Comparison of ENCODE assay signal across 8 cellular contexts in the genomic region with DNA sequence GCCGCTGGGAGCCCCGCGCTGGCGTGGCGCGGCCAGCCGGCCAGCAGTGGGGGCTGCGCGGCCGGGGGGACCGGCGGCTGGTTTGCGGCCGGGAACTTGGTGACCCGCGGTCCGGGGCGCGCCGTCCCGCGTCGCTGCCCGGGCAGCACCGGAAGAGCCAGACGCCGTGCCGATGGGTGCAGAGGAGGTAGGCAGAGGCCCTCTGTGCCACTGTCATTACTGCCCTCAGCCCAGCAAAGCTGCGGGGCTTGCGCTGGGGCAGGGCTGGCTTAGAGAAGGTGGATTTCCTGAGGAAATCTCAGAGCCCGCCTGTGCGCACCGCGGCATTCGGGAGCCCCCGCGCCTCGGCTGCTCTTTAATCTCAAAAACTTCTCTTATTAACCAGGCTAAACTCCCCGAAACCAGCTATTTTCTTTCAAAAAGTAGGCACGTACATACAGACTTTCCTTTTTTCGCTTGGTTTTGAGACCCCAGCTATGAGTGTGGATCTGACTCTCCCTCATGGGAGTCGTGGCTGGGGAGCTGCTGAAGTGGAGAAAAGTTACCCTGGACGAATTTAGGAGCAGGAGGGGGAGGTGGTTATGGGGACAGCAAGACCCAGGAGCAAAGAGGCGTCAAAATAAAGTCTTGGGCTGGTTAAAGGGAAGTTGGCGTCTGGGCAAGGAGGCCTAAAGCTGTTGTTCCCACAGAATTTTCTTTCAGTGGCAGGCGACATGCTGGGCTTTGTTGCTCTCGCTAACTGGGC. TPM values are rescaled to one million over a fixed set of nuclear protein-coding genes. Genes with fewer than 3 reads are reported as not detected.
A peak's percentile ranks its signal among the peaks of the same experiment; 100 is the strongest.
DNase-seq lines count a peak whose midpoint lies in the region; ATAC-seq and TF ChIP-seq lines count a peak whose summit lies in the region.

No MANE protein-coding gene starts in this region.

- H3K9me2 ChIP-seq in SK-N-SH = no peaks in the 10 kb centered on the region

- ATAC-seq in GM19035 (IDR thresholded peaks at IDR 0.05; ENCODE audit: unreplicated experiment) = peak; percentile 13
- ATAC-seq in HG03520 (IDR thresholded peaks at IDR 0.05; ENCODE audit: unreplicated experiment) = peak; percentile 18
- ATAC-seq in body of pancreas = peak; percentile 31

- peaks cover 44% of the 10 kb centered on the region for H3K79me2 ChIP-seq in ACC112 (ENCODE audit: control insufficient read depth, insufficient read depth, low read length, unreplicated experiment)
- H3K79me2 ChIP-seq in SK-N-SH (ENCODE audit: insufficient read depth) = peaks cover 38% of the 10 kb centered on the region

- H3K9me3 ChIP-seq in SK-N-SH = no peaks in the 10 kb centered on the region
- H3K9me3 ChIP-seq in body of pancreas = no peaks in the 10 kb centered on the region
- no peaks in the 10 kb centered on the region for H3K9me3 ChIP-seq in iPS-20b (ENCODE audit: insufficient read depth, low read depth, low read length)
- no peaks in the 10 kb centered on the region for H3K9me3 ChIP-seq in skeletal muscle tissue (ENCODE audit: control insufficient read depth in 3 of 3, low read length in 3 of 3)

- 8% methylated on average over 27 of the region's 47 CpGs for WGBS in SK-N-SH (ENCODE audit: low lambda C conversion rate)
- 1% methylated on average over 25 to 29 of the region's 47 CpGs for WGBS in body of pancreas, 2 donors

- peak overlapping the region; percentile 60 for H2AFZ ChIP-seq in ACC112 (ENCODE audit: low read length, unreplicated experiment)
- H2AFZ ChIP-seq in SK-N-SH (ENCODE audit: low read depth) = peak overlapping the region; percentile 67; the same call in 1 of the 2 replicates

- H3K4me2 ChIP-seq in SK-N-SH = peak overlapping the region; percentile 84

- peaks cover 45% of the 10 kb centered on the region for H3K4me1 ChIP-seq in ACC112 (ENCODE audit: control insufficient read depth, insufficient read depth, low read length, unreplicated experiment)
- H3K4me1 ChIP-seq in SK-N-SH (ENCODE audit: control insufficient read depth in 1 of 2, insufficient read depth in 2 of 2, low read depth in 1 of 2, low read length in 1 of 2) = peaks cover 5 to 31% of the 10 kb centered on the region in 2 experiments; a peak in 3 of 4 replicates
- H3K4me1 ChIP-seq in body of pancreas = peaks cover 59% of the 10 kb centered on the region
- peaks cover 15% of the 10 kb centered on the region for H3K4me1 ChIP-seq in iPS-20b (ENCODE audit: insufficient read depth, low read length)
- peaks cover 53 to 63% (median 55%) of the 10 kb centered on the region in 3 donors for H3K4me1 ChIP-seq in skeletal muscle tissue (ENCODE audit: control insufficient read depth in 3 of 3, insufficient read depth in 3 of 3, low read length in 3 of 3)

- H3K4me3 ChIP-seq in ACC112 (ENCODE audit: low read depth, low read length) = peak overlapping the region; percentile 88
- H3K4me3 ChIP-seq in SK-N-SH (ENCODE audit: low read depth in 2 of 2, low read length in 1 of 2) = peak overlapping the region; percentile 81 to 82
- peak overlapping the region; percentile 3 to 51 for H3K4me3 ChIP-seq in body of pancreas
- peak overlapping the region; percentile 79 for H3K4me3 ChIP-seq in iPS-20b (ENCODE audit: low read length)
- H3K4me3 ChIP-seq in skeletal muscle tissue (ENCODE audit: low read length in 3 of 3) = peak overlapping the region; percentile 80 to 86 (median 82)

- CTCF ChIA-PET in SK-N-SH (lab: Yijun Ruan, JAX) = interaction anchor here (0.8 to 2.5 kb wide), 14 partner anchors 8 to 115 kb away, joined by 3 to 9 read pairs (median 4); no protein-coding TSS in a partner anchor

- TF ChIP-seq CTCF in SK-N-SH (IDR thresholded peaks at IDR 0.05) (no peak), body of pancreas (IDR thresholded peaks at IDR 0.05) (no peak)

- no peaks in the 10 kb centered on the region for H3K36me3 ChIP-seq in ACC112 (ENCODE audit: insufficient read depth, low read length)
- H3K36me3 ChIP-seq in SK-N-SH (replicated peaks in 1 of 2; ENCODE audit: control insufficient read depth in 1 of 2, insufficient read depth in 2 of 2, low read length in 1 of 2) = no peaks in the 10 kb centered on the region
- no peaks in the 10 kb centered on the region for H3K36me3 ChIP-seq in body of pancreas (replicated peaks in 1 of 2; ENCODE audit: insufficient read depth in 1 of 2, low read depth in 2 of 2)
- H3K36me3 ChIP-seq in iPS-20b (ENCODE audit: insufficient read depth, low read depth, low read length) = no peaks in the 10 kb centered on the region
- no peaks in the 10 kb centered on the region for H3K36me3 ChIP-seq in skeletal muscle tissue (ENCODE audit: control insufficient read depth in 3 of 3, insufficient read depth in 3 of 3, low read length in 3 of 3)

- no peaks in the 10 kb centered on the region for H4K20me1 ChIP-seq in SK-N-SH (ENCODE audit: insufficient read depth)

- H3K27me3 ChIP-seq in ACC112 (ENCODE audit: insufficient read depth, low read length) (no peaks in the 10 kb centered on the region), SK-N-SH (ENCODE audit: insufficient read depth) (no peaks in the 10 kb centered on the region), body of pancreas (no peaks in the 10 kb centered on the region), iPS-20b (ENCODE audit: insufficient read depth, low read length) (peaks cover 16% of the 10 kb centered on the region; the same call in 1 of the 2 replicates), skeletal muscle tissue (ENCODE audit: control insufficient read depth in 3 of 3, insufficient read depth in 3 of 3, low read length in 3 of 3) (no peaks in the 10 kb centered on the region)

- DNase-seq in SK-N-SH (peak; percentile 78), body of pancreas (peak; percentile 34 to 44 (median 39)), T1000 (lab: John Stamatoyannopoulos, UW) (no peak)

- TF ChIP-seq EP300 in SK-N-SH (IDR thresholded peaks at IDR 0.05; ENCODE audit: borderline replicate concordance in 1 of 2, low read depth in 1 of 2, low read length in 1 of 2) = no peak

- TF ChIP-seq RAD21 in SK-N-SH (IDR thresholded peaks at IDR 0.05; ENCODE audit: low read length) = no peak

- intact Hi-C loops in body of pancreas (cut with DNase I) = loop anchor here (10.0 kb wide), 1 partner anchor 53 kb away; no protein-coding TSS in a partner anchor

- peak in 1 of 3 donors; percentile 11 for TF ChIP-seq POLR2A in body of pancreas (IDR thresholded peaks at IDR 0.05)

- peak overlapping the region; percentile 76 for H3K9ac ChIP-seq in SK-N-SH
- H3K9ac ChIP-seq in iPS-20b (ENCODE audit: low read depth, low read length) = peak overlapping the region; percentile 63; the same call in 1 of the 2 replicates
- H3K9ac ChIP-seq in skeletal muscle tissue (ENCODE audit: low read depth in 1 of 3, low read length in 3 of 3) = peak overlapping the region; percentile 70 to 97 (median 92)

- peaks cover 11% of the 10 kb centered on the region for H3F3A ChIP-seq in SK-N-SH (replicated peaks; ENCODE audit: insufficient read depth)

- H3K27ac ChIP-seq in ACC112 (ENCODE audit: low read depth, low read length) (peak overlapping the region; percentile 84), SK-N-SH (ENCODE audit: low read depth in 2 of 2, low read length in 1 of 2) (peak overlapping the region; percentile 64 to 79; a peak in 3 of 4 replicates), body of pancreas (peak overlapping the region; percentile 73 to 99 (median 92)), iPS-20b (ENCODE audit: low read length) (no peak overlapping the region), skeletal muscle tissue (ENCODE audit: low read depth, low read length) (peak overlapping the region; percentile 94)

- POLR2A ChIA-PET in SK-N-SH (lab: Yijun Ruan, JAX) = interaction anchor here (1.6 kb wide), 1 partner anchor 154 kb away, joined by 5 read pairs; a partner anchor contains a TSS

TF ChIP-seq in SK-N-SH, 30 proteins besides CTCF, POLR2A, EP300 and RAD21 (continues in another document):
- TF ChIP-seq, protein P1, sequence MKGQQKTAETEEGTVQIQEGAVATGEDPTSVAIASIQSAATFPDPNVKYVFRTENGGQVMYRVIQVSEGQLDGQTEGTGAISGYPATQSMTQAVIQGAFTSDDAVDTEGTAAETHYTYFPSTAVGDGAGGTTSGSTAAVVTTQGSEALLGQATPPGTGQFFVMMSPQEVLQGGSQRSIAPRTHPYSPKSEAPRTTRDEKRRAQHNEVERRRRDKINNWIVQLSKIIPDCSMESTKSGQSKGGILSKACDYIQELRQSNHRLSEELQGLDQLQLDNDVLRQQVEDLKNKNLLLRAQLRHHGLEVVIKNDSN (IDR thresholded peaks at IDR 0.05; ENCODE audit: borderline replicate concordance, low read depth) = no peak
- TF ChIP-seq, protein P2, sequence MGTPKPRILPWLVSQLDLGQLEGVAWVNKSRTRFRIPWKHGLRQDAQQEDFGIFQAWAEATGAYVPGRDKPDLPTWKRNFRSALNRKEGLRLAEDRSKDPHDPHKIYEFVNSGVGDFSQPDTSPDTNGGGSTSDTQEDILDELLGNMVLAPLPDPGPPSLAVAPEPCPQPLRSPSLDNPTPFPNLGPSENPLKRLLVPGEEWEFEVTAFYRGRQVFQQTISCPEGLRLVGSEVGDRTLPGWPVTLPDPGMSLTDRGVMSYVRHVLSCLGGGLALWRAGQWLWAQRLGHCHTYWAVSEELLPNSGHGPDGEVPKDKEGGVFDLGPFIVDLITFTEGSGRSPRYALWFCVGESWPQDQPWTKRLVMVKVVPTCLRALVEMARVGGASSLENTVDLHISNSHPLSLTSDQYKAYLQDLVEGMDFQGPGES (IDR thresholded peaks at IDR 0.05; ENCODE audit: low read depth, low read length) = no peak
- TF ChIP-seq, protein P3, sequence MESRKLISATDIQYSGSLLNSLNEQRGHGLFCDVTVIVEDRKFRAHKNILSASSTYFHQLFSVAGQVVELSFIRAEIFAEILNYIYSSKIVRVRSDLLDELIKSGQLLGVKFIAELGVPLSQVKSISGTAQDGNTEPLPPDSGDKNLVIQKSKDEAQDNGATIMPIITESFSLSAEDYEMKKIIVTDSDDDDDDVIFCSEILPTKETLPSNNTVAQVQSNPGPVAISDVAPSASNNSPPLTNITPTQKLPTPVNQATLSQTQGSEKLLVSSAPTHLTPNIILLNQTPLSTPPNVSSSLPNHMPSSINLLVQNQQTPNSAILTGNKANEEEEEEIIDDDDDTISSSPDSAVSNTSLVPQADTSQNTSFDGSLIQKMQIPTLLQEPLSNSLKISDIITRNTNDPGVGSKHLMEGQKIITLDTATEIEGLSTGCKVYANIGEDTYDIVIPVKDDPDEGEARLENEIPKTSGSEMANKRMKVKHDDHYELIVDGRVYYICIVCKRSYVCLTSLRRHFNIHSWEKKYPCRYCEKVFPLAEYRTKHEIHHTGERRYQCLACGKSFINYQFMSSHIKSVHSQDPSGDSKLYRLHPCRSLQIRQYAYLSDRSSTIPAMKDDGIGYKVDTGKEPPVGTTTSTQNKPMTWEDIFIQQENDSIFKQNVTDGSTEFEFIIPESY (IDR thresholded peaks at IDR 0.05; ENCODE audit: borderline replicate concordance, low read depth) = no peak
- no peak for TF ChIP-seq TCF12 (IDR thresholded peaks at IDR 0.05)

RNA-seq across cellular contexts. Expression of a gene that starts 0.8 kb away (rescaled TPM):
- 8.5 and 9.5 TPM in 2 replicates for polyA plus RNA-seq in SK-N-SH (2012; rRNA removed)
- polyA plus RNA-seq in SK-N-SH (2012; cell fraction: cytosol; rRNA removed) = 5.2 and 7.2 TPM in 2 replicates
- 16.8 and 20.7 TPM in 2 replicates for polyA plus RNA-seq in SK-N-SH (2012; cell fraction: nucleus; rRNA removed)
- total RNA-seq in body of pancreas (10 to 100 TPM; 24.6 to 25.1 TPM), skeletal muscle tissue (10.4 TPM)

RNA-seq across cellular contexts. Expression of a gene that starts 37.5 kb away (rescaled TPM):
- not detected in 2 replicates for polyA plus RNA-seq in SK-N-SH (2012; rRNA removed)
- not detected in 2 replicates for polyA plus RNA-seq in SK-N-SH (2012; cell fraction: cytosol; rRNA removed)
- not detected in 2 replicates for polyA plus RNA-seq in SK-N-SH (2012; cell fraction: nucleus; rRNA removed)
- not detected for total RNA-seq in body of pancreas
- not detected for total RNA-seq in skeletal muscle tissue

Comparison
In these comparisons a context has a peak if more than half of its experiments do, and no peak if none do; other contexts are left out.
1. H3K4me3 ChIP-seq: peak in every context shown above with its lines; median percentile 88 in ACC112; 82 in skeletal muscle tissue; 82 in SK-N-SH; 79 in iPS-20b; 27 in body of pancreas.